1 cellular context compared by ENCODE assay signal in the genomic region with DNA sequence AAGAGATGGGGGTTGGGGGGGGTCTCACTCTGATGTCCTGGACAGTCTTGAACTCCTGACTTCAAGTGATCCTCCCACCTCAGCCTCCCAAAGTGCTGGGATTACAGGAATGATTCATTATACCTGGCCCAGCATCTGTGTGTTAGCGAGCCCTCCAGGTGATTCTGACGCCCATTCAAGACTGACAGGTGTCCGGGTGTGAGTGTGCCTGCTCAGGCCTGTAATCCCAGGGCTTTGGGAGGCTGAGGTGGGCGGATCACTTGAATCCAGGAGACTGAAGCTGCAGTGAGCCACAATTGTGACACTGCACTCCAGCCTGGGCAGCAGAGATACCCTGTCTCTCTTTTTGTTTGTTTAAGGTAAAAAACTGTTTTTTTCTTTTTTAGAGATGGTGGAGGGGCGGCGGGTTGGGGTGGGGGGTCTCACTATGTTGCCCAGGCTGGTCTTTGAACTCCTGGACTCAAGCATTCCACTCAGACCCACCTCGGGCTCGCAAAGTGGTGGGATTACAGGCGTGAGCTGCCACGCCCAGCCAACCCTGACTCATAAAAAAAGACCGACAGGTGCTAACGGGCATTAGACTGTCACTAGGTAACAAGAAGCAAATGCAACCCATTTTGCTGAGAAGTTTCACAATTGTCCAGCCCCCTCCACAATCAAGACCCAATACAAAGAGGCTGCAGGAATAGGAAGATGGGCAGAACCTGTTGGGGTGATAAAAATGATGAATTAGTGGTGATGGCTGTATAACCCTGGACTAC.
TF ChIP-seq lines count a peak whose summit lies in the region.

No MANE protein-coding gene starts in this region.

TF ChIP-seq in HEK293, 187 proteins besides CTCF, POLR2A, EP300 and RAD21 (continued from another document):
- TF ChIP-seq, protein P1, sequence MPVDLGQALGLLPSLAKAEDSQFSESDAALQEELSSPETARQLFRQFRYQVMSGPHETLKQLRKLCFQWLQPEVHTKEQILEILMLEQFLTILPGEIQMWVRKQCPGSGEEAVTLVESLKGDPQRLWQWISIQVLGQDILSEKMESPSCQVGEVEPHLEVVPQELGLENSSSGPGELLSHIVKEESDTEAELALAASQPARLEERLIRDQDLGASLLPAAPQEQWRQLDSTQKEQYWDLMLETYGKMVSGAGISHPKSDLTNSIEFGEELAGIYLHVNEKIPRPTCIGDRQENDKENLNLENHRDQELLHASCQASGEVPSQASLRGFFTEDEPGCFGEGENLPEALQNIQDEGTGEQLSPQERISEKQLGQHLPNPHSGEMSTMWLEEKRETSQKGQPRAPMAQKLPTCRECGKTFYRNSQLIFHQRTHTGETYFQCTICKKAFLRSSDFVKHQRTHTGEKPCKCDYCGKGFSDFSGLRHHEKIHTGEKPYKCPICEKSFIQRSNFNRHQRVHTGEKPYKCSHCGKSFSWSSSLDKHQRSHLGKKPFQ (tag by site-specific recombination; IDR thresholded peaks at IDR 0.05), result no peak
- TF ChIP-seq ZXDB (tag by site-specific recombination; IDR thresholded peaks at IDR 0.05) (no peak), ZFHX2 (tag by site-specific recombination; conservative IDR thresholded peaks at IDR 0.05) (peak; percentile 34; the same call in 1 of the 2 replicates), ZNF341 (tag by site-specific recombination; IDR thresholded peaks at IDR 0.05; ENCODE audit: low read depth) (no peak), ZNF121 (tag by site-specific recombination; IDR thresholded peaks at IDR 0.05) (0 out of 2 replicates have a peak, but pooled peaks have one; percentile 33)
